8 cellular contexts compared by ENCODE assay signal in genomic region chr17:27455569-27455913, GRCh38. TPM values are rescaled to one million over a fixed set of nuclear protein-coding genes. Genes with fewer than 3 reads are reported as not detected.
A peak's percentile ranks its signal among the peaks of the same experiment; 100 is the strongest.
DNase-seq lines count a peak whose midpoint lies in the region.

No MANE protein-coding gene starts in this region.

- peak overlapping the region; percentile 4 for H3K27ac Mint-ChIP-seq in activated naive CD8-positive, alpha-beta T cell
- H3K27ac Mint-ChIP-seq in immature natural killer cell: peak overlapping the region; percentile 23 to 92 (median 46)

- DNase-seq in NCI-H1694 treated with DMSO at 0.1 percent for 48 hours (lab: John Stamatoyannopoulos, UW): peak; percentile 80
- DNase-seq in NCI-H1694 (lab: John Stamatoyannopoulos, UW): no peak
- no peak for DNase-seq in immature natural killer cell
- no peak for DNase-seq in pons (ENCODE audit: low spot score)
- no peak for DNase-seq in H4 (ENCODE audit: low spot score)
- no peak for DNase-seq in DMS153 (lab: John Stamatoyannopoulos, UW)

- no peaks in the 10 kb centered on the region for H3K9me3 ChIP-seq in subcutaneous abdominal adipose tissue (ENCODE audit: control insufficient read depth in 5 of 5, low read length in 5 of 5)

- no peaks in the 10 kb centered on the region for H3K27me3 Mint-ChIP-seq in activated naive CD8-positive, alpha-beta T cell
- H3K27me3 Mint-ChIP-seq in immature natural killer cell (ENCODE audit: low read depth in 3 of 3): peaks cover 0 to 8% (median 2%) of the 10 kb centered on the region in 3 donors

- H3K36me3 Mint-ChIP-seq in activated naive CD8-positive, alpha-beta T cell: no peaks in the 10 kb centered on the region
- H3K36me3 Mint-ChIP-seq in immature natural killer cell: peaks cover 0 to 4% (median 0%) of the 10 kb centered on the region in 3 donors

- no peaks in the 10 kb centered on the region for H3K9me3 Mint-ChIP-seq in activated naive CD8-positive, alpha-beta T cell (ENCODE audit: low read depth)
- H3K9me3 Mint-ChIP-seq in immature natural killer cell: no peaks in the 10 kb centered on the region

- H3K4me1 Mint-ChIP-seq in activated naive CD8-positive, alpha-beta T cell (ENCODE audit: low read depth): peaks cover 31% of the 10 kb centered on the region
- H3K4me1 Mint-ChIP-seq in immature natural killer cell: peaks cover 18 to 32% of the 10 kb centered on the region in 2 donors

- peaks cover 3 to 46% (median 40%) of the 10 kb centered on the region in 5 donors for H3K4me1 ChIP-seq in subcutaneous abdominal adipose tissue (ENCODE audit: control insufficient read depth in 5 of 5, insufficient read depth in 5 of 5, low read length in 5 of 5)

- peak overlapping the region; percentile 54 to 79 (median 70) for H3K4me3 ChIP-seq in subcutaneous abdominal adipose tissue (ENCODE audit: low read depth in 1 of 5, low read length in 5 of 5)

- H3K27me3 ChIP-seq in subcutaneous abdominal adipose tissue (ENCODE audit: control insufficient read depth in 5 of 5, insufficient read depth in 4 of 5, low read length in 5 of 5): no peaks in the 10 kb centered on the region

- H3K4me3 Mint-ChIP-seq in activated naive CD8-positive, alpha-beta T cell: peak overlapping the region; percentile 83
- peak overlapping the region; percentile 63 to 84 (median 70) for H3K4me3 Mint-ChIP-seq in immature natural killer cell

- peak overlapping the region; percentile 41 for H3K27ac ChIP-seq in subcutaneous abdominal adipose tissue (ENCODE audit: low read depth, low read length)

- H3K36me3 ChIP-seq in subcutaneous abdominal adipose tissue (ENCODE audit: control insufficient read depth in 5 of 5, insufficient read depth in 5 of 5, low read length in 5 of 5): no peaks in the 10 kb centered on the region

- peak overlapping the region in 4 of 5 donors; percentile 11 to 74 (median 62) for H3K9ac ChIP-seq in subcutaneous abdominal adipose tissue (ENCODE audit: low read length in 5 of 5)

RNA-seq across cellular contexts. Expression of gene KSR1, which starts 0.7 kb away (rescaled TPM):
- polyA plus RNA-seq in immature natural killer cell: 1 to 10 TPM; 1.8 to 5.6 (median 2.6) TPM
- total RNA-seq in H4 (2014; rRNA removed; shearing (Covaris generic)): 3.9 and 7.4 TPM in 2 replicates
